8 cellular contexts compared by ENCODE assay signal in the genomic region with DNA sequence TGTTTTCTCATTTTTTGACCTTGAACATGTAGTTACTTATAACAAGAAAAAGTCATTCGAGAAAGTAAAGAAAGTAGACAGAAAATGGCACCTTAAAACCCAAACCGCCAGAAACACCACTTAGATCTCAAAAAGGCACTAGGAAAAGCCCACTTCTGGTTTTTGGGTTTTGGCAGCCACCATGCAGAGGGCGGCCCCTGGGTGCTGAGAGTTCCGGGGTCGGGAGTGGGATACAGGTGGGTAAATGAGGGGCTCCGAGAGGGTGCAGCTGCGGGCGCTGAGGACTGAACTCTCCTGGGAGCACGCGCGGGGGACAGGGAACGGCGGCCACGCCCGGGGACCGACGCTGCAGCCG. TPM values are rescaled to one million over a fixed set of nuclear protein-coding genes. Genes with fewer than 3 reads are reported as not detected.
A peak's percentile ranks its signal among the peaks of the same experiment; 100 is the strongest.
DNase-seq lines count a peak whose midpoint lies in the region; ATAC-seq and TF ChIP-seq lines count a peak whose summit lies in the region.

No MANE protein-coding gene starts in this region.

- H2AFZ ChIP-seq in OCI-LY3 (ENCODE audit: low read depth, low read length), result peak overlapping the region; percentile 89

- peaks cover 9% of the 10 kb centered on the region for H3K9me3 Mint-ChIP-seq in progenitor cell of endocrine pancreas (ENCODE audit: low read depth)

- H3K9me3 ChIP-seq in OCI-LY3 (ENCODE audit: insufficient read depth, low read length), result no peaks in the 10 kb centered on the region

- H3K27ac ChIP-seq in OCI-LY3 (ENCODE audit: low read length), result peak overlapping the region; percentile 65

- peak overlapping the region; percentile 97 for H3K4me2 ChIP-seq in OCI-LY3 (ENCODE audit: low read length)

- peaks cover 5% of the 10 kb centered on the region for H3K4me1 Mint-ChIP-seq in progenitor cell of endocrine pancreas (ENCODE audit: low read depth)

- no peaks in the 10 kb centered on the region for H3K36me3 Mint-ChIP-seq in progenitor cell of endocrine pancreas (ENCODE audit: insufficient read depth)

- H3K79me2 ChIP-seq in OCI-LY3 (ENCODE audit: low read length), result no peaks in the 10 kb centered on the region

- peaks cover 30% of the 10 kb centered on the region for H3K27me3 Mint-ChIP-seq in progenitor cell of endocrine pancreas

- H3K4me1 ChIP-seq in OCI-LY3 (ENCODE audit: low read length), result peaks cover 12% of the 10 kb centered on the region

- H3K4me3 ChIP-seq in GM12865 (ENCODE audit: low read depth, low read length), result peak overlapping the region; percentile 71
- H3K4me3 ChIP-seq in OCI-LY3 (ENCODE audit: low read length), result peak overlapping the region; percentile 91
- peak overlapping the region; percentile 65 for H3K4me3 ChIP-seq in epithelial cell of proximal tubule (ENCODE audit: low read depth, low read length)

- no peak for ATAC-seq in HG03139 (IDR thresholded peaks at IDR 0.05; ENCODE audit: unreplicated experiment)

- TF ChIP-seq CTCF in GM12865 (IDR thresholded peaks at IDR 0.05; ENCODE audit: insufficient read depth, low read depth, low read length, missing control alignments), result no peak
- TF ChIP-seq CTCF in OCI-LY3 (IDR thresholded peaks at IDR 0.05; ENCODE audit: low read depth, low read length), result no peak
- TF ChIP-seq CTCF in epithelial cell of proximal tubule (conservative IDR thresholded peaks at IDR 0.05; ENCODE audit: low read depth, low read length), result no peak
- no peak for TF ChIP-seq CTCF in progenitor cell of endocrine pancreas (IDR thresholded peaks at IDR 0.05; ENCODE audit: unreplicated experiment)

- no peaks in the 10 kb centered on the region for H3K36me3 ChIP-seq in OCI-LY3 (replicated peaks; ENCODE audit: low read depth, low read length)

- peak; percentile 21 for DNase-seq in GM12865 (ENCODE audit: low read depth)
- no peak for DNase-seq in epithelial cell of proximal tubule (ENCODE audit: low read depth)
- DNase-seq in progenitor cell of endocrine pancreas (ENCODE audit: low spot score, unreplicated experiment), result no peak
- DNase-seq in GOT3 (lab: John Stamatoyannopoulos, UW), result no peak
- DNase-seq in activated effector memory CD4-positive, alpha-beta T cell treated with Interleukin-2 at 50 U/mL for 16 hours, result no peak
- no peak for DNase-seq in ecto neural progenitor cell (ENCODE audit: low spot score)

- no peaks in the 10 kb centered on the region for H3K27me3 ChIP-seq in OCI-LY3 (ENCODE audit: low read depth, low read length)

- peak overlapping the region; percentile 68 for H3K4me3 Mint-ChIP-seq in progenitor cell of endocrine pancreas (ENCODE audit: low read depth)

- H3K9ac ChIP-seq in OCI-LY3 (ENCODE audit: low read length), result peak overlapping the region; percentile 75

- H4K20me1 ChIP-seq in OCI-LY3 (ENCODE audit: insufficient read depth, low read length), result no peaks in the 10 kb centered on the region

- no peak overlapping the region for H3K27ac Mint-ChIP-seq in progenitor cell of endocrine pancreas

RNA-seq across cellular contexts. Expression of gene TMEM242, which starts 49.2 kb away (rescaled TPM):
- total RNA-seq in epithelial cell of proximal tubule (5.2 and 8.0 TPM in 2 replicates), progenitor cell of endocrine pancreas (11.5 and 12.4 TPM in 2 replicates)
